Comparison of ENCODE assay signal across 20 cellular contexts in genomic region chr6:96156425-96156824, GRCh38.
DNase-seq lines count a peak whose midpoint lies in the region.
"Had no signal": no experiment of that assay in that cellular context is flagged by ENCODE, and none has a peak within 500 bp of the region (broad histone marks: within the 10 kb centered on the region; RNA-seq: fewer than 3 reads in every experiment).

No MANE protein-coding gene starts in this region.

- DNase-seq in DMS 273 (lab: John Stamatoyannopoulos, UW; ENCODE audit: unreplicated experiment) = peak; percentile 15
- DNase-seq in DMS 273 treated with DMSO at 0.1 percent for 48 hours (lab: John Stamatoyannopoulos, UW) = no peak
- DNase-seq in KBM-7 = peak; percentile 46
- peak; percentile 25 to 44 for DNase-seq in SJCRH30
- no peak for DNase-seq in head of caudate nucleus
- DNase-seq in GDM1 (lab: John Stamatoyannopoulos, UW) = no peak
- no peak for DNase-seq in immature natural killer cell
- DNase-seq: activated CD8-positive, alpha-beta memory T cell treated with anti-CD3 and anti-CD28 coated beads, Interleukin-2, amount 50 U/mL, for 48 hours; DMS79 treated with DMSO at 0.1 percent for 48 hours; heart right ventricle; kidney; NCI-H1417 treated with DMSO at 0.1 percent for 48 hours; stimulated activated CD4-positive, alpha-beta T cell treated with anti-CD3 and anti-CD28 coated beads, Interleukin-4, amount 100 ng/mL, for 1 hour; SW 1271 had no signal

- H3K9me3 Mint-ChIP-seq in immature natural killer cell = peaks cover 0 to 3% (median 0%) of the 10 kb centered on the region in 6 donors
- H3K9me3 Mint-ChIP-seq: activated naive CD4-positive, alpha-beta T cell treated with anti-CD3 and anti-CD28 coated beads, Interleukin-2, amount 50 U/mL, for 24 hours; IgD-negative memory B cell had no signal

- no peaks in the 10 kb centered on the region for H3K9me3 ChIP-seq in SJCRH30 (replicated peaks)
- H3K9me3 ChIP-seq in mucosa of stomach (ENCODE audit: control insufficient read depth, low read length) = no peaks in the 10 kb centered on the region
- H3K9me3 ChIP-seq: BLaER1 treated with 17β-estradiol and CSF1 and Interleukin-3, amounts not matched to agents 10 nM and 100 nM; heart right ventricle; tibial nerve had no signal

- in situ Hi-C loops in KBM-7 (cut with MboI; ENCODE audit: low pct_unique_long_range_greater_than_20kb, low sequenced_read_pairs) = no loop called here

- H3K4me3 Mint-ChIP-seq in immature natural killer cell = no peak overlapping the region
- H3K4me3 Mint-ChIP-seq: activated naive CD4-positive, alpha-beta T cell treated with anti-CD3 and anti-CD28 coated beads, Interleukin-2, amount 50 U/mL, for 24 hours; IgD-negative memory B cell had no signal

- no peaks in the 10 kb centered on the region for H3K4me1 Mint-ChIP-seq in immature natural killer cell
- H3K4me1 Mint-ChIP-seq: activated naive CD4-positive, alpha-beta T cell treated with anti-CD3 and anti-CD28 coated beads, Interleukin-2, amount 50 U/mL, for 24 hours; IgD-negative memory B cell had no signal

- intact Hi-C loops in head of caudate nucleus (cut with DNase I) = no loop called here

- H3K9ac ChIP-seq in mucosa of stomach (ENCODE audit: low read length) = peak overlapping the region; percentile 36
- H3K9ac ChIP-seq: BLaER1 treated with 17β-estradiol and CSF1 and Interleukin-3, amounts not matched to agents 10 nM and 100 nM had no signal

- no peak overlapping the region for H3K27ac Mint-ChIP-seq in immature natural killer cell
- H3K27ac Mint-ChIP-seq: activated naive CD4-positive, alpha-beta T cell treated with anti-CD3 and anti-CD28 coated beads, Interleukin-2, amount 50 U/mL, for 24 hours; IgD-negative memory B cell had no signal

- H3K27ac ChIP-seq in SJCRH30 = no peak overlapping the region
- H3K27ac ChIP-seq: 22Rv1; BLaER1 treated with 17β-estradiol and CSF1 and Interleukin-3, amounts not matched to agents 10 nM and 100 nM; heart right ventricle; tibial nerve had no signal

- H3K4me1 ChIP-seq in SJCRH30 (peaks cover 8% of the 10 kb centered on the region), mucosa of stomach (ENCODE audit: control insufficient read depth, insufficient read depth, low read length) (no peaks in the 10 kb centered on the region)
- H3K4me1 ChIP-seq: BLaER1 treated with 17β-estradiol and CSF1 and Interleukin-3, amounts not matched to agents 10 nM and 100 nM; heart right ventricle; tibial nerve had no signal

- H3K4me3 ChIP-seq in SJCRH30 (no peak overlapping the region), mucosa of stomach (ENCODE audit: low read length) (no peak overlapping the region)
- H3K4me3 ChIP-seq: BLaER1 treated with 17β-estradiol and CSF1 and Interleukin-3, amounts not matched to agents 10 nM and 100 nM had no signal

- no peaks in the 10 kb centered on the region for H3K27me3 ChIP-seq in SJCRH30
- H3K27me3 ChIP-seq in mucosa of stomach (ENCODE audit: control insufficient read depth, insufficient read depth, low read length) = no peaks in the 10 kb centered on the region
- H3K27me3 ChIP-seq: BLaER1 treated with 17β-estradiol and CSF1 and Interleukin-3, amounts not matched to agents 10 nM and 100 nM; heart right ventricle; tibial nerve had no signal

- no peaks in the 10 kb centered on the region for H3K36me3 Mint-ChIP-seq in immature natural killer cell
- H3K36me3 Mint-ChIP-seq: activated naive CD4-positive, alpha-beta T cell treated with anti-CD3 and anti-CD28 coated beads, Interleukin-2, amount 50 U/mL, for 24 hours; IgD-negative memory B cell had no signal

- H3K36me3 ChIP-seq in SJCRH30 (no peaks in the 10 kb centered on the region), mucosa of stomach (ENCODE audit: control insufficient read depth, insufficient read depth, low read length) (no peaks in the 10 kb centered on the region)
- H3K36me3 ChIP-seq: BLaER1 treated with 17β-estradiol and CSF1 and Interleukin-3, amounts not matched to agents 10 nM and 100 nM; heart right ventricle; tibial nerve had no signal

- no peaks in the 10 kb centered on the region for H3K27me3 Mint-ChIP-seq in immature natural killer cell (ENCODE audit: low read depth in 3 of 3)
- H3K27me3 Mint-ChIP-seq: activated naive CD4-positive, alpha-beta T cell treated with anti-CD3 and anti-CD28 coated beads, Interleukin-2, amount 50 U/mL, for 24 hours; IgD-negative memory B cell had no signal

Comparison
In these comparisons a context has a peak if more than half of its experiments do, and no peak if none do; other contexts are left out.
1. DNase-seq: peak in DMS 273 (single experiment), KBM-7 (single experiment) and SJCRH30 (2 of 2); none in DMS 273 treated with DMSO at 0.1 percent for 48 hours (single experiment), head of caudate nucleus (0 of 42), GDM1 (single experiment) and immature natural killer cell (0 of 3).